Comparison of ENCODE assay signal across 9 cellular contexts in genomic region chr5:57383093-57383861, GRCh38.
DNase-seq lines count a peak whose midpoint lies in the region; ATAC-seq, FAIRE-seq and TF ChIP-seq lines count a peak whose summit lies in the region.
"Had no signal": no experiment of that assay in that cellular context is flagged by ENCODE, and none has a peak within 500 bp of the region (broad histone marks: within the 10 kb centered on the region; RNA-seq: fewer than 3 reads in every experiment).

No MANE protein-coding gene starts in this region.

- dilution Hi-C loops in keratinocyte (cut with MboI; ENCODE audit: extremely low pct_ligation_motif_present, low sequenced_read_pairs), result no loop called here

- H3K79me2 ChIP-seq in keratinocyte (ENCODE audit: control insufficient read depth, insufficient read depth, low read length), result no peaks in the 10 kb centered on the region

- peaks cover 12% of the 10 kb centered on the region for H3K4me1 Mint-ChIP-seq in activated T-helper 1 cell treated with anti-CD3 and anti-CD28 coated beads, Interleukin-12 subunit alpha, Interleukin-12 subunit beta, Interleukin-2, Interleukin-4 antibody, amounts not matched to agents 30 ng/mL and 10 ng/mL and 1 ng/mL, durations not matched to agents 14 hours and 24 hours and 36 hours (ENCODE audit: low read depth)

- POLR2A ChIA-PET in A673 (lab: Charles Lee; ENCODE audit: low non-redundant PET), result no interaction called here

- peak overlapping the region; percentile 8 for H3K4me3 Mint-ChIP-seq in activated T-helper 1 cell treated with anti-CD3 and anti-CD28 coated beads, Interleukin-12 subunit alpha, Interleukin-12 subunit beta, Interleukin-2, Interleukin-4 antibody, amounts not matched to agents 30 ng/mL and 10 ng/mL and 1 ng/mL, durations not matched to agents 14 hours and 24 hours and 36 hours

- H3K27me3 ChIP-seq in A673 (replicated peaks; ENCODE audit: insufficient read depth, low read depth, low read length, poor library complexity) (no peaks in the 10 kb centered on the region), HUES6 (ENCODE audit: control insufficient read depth, insufficient read depth, low read length) (no peaks in the 10 kb centered on the region), keratinocyte (ENCODE audit: control insufficient read depth, extremely low read depth, insufficient read depth, low read length) (no peaks in the 10 kb centered on the region)

- peak overlapping the region; percentile 28 for H3K4me2 ChIP-seq in keratinocyte (ENCODE audit: control insufficient read depth, extremely low read depth, insufficient read depth, low read depth, low read length)

- H3K4me1 ChIP-seq in A673 (ENCODE audit: insufficient read depth, low read length, poor library complexity, severe bottlenecking) (peaks cover 9% of the 10 kb centered on the region), HUES6 (ENCODE audit: control insufficient read depth, insufficient read depth, low read length) (no peaks in the 10 kb centered on the region), keratinocyte (ENCODE audit: control insufficient read depth, extremely low read depth, insufficient read depth, low read length) (peaks cover 14% of the 10 kb centered on the region)

- H3K9me3 Mint-ChIP-seq in activated T-helper 1 cell treated with anti-CD3 and anti-CD28 coated beads, Interleukin-12 subunit alpha, Interleukin-12 subunit beta, Interleukin-2, Interleukin-4 antibody, amounts not matched to agents 30 ng/mL and 10 ng/mL and 1 ng/mL, durations not matched to agents 14 hours and 24 hours and 36 hours, result peaks cover 4% of the 10 kb centered on the region

- peak; percentile 42; the same call in 1 of the 2 replicates for TF ChIP-seq CTCF in A673 (conservative IDR thresholded peaks at IDR 0.05; ENCODE audit: low read depth, low read length)
- peak; percentile 38 to 61 (median 44) for TF ChIP-seq CTCF in keratinocyte (optimal IDR thresholded peaks at IDR 0.05 in 1 of 3, IDR thresholded peaks at IDR 0.05 in 1 of 3, conservative IDR thresholded peaks at IDR 0.05 in 1 of 3; ENCODE audit: extremely low read depth in 1 of 3, insufficient read depth in 2 of 3, low read length in 3 of 3)

- no peak overlapping the region for H2AFZ ChIP-seq in keratinocyte (ENCODE audit: control insufficient read depth, low read length)

- BruUV-seq in A673 (replicated peaks; lab: Mats Ljungman, UMichigan), result no TSS peak

- no peaks in the 10 kb centered on the region for H4K20me1 ChIP-seq in keratinocyte (ENCODE audit: control insufficient read depth, extremely low read depth, insufficient read depth, low read length)

- CTCF ChIA-PET in A673 (lab: Charles Lee), result no interaction called here

- H3K36me3 ChIP-seq in A673 (ENCODE audit: insufficient read depth, low read length, poor library complexity, severe bottlenecking) (no peaks in the 10 kb centered on the region), HUES6 (ENCODE audit: control insufficient read depth, insufficient read depth, low read length) (no peaks in the 10 kb centered on the region), keratinocyte (ENCODE audit: control insufficient read depth in 2 of 2, extremely low read depth in 1 of 2, insufficient read depth in 2 of 2, low read length in 2 of 2) (no peaks in the 10 kb centered on the region)

- ATAC-seq in GM21390 (IDR thresholded peaks at IDR 0.05; ENCODE audit: unreplicated experiment), result no peak
- no peak for ATAC-seq in GM18519 (IDR thresholded peaks at IDR 0.05; ENCODE audit: low FRiP score, unreplicated experiment)
- no peak for ATAC-seq in HG02870 (IDR thresholded peaks at IDR 0.05; ENCODE audit: unreplicated experiment)
- ATAC-seq: GM12878 had no signal

- FAIRE-seq in keratinocyte (lab: Jason Lieb, UNC), result peak; percentile 89
- FAIRE-seq: GM12878 had no signal

- H3K27ac ChIP-seq in A673 (ENCODE audit: low read depth, low read length, poor library complexity, severe bottlenecking) (no peak overlapping the region), HUES6 (ENCODE audit: low read depth, low read length) (peak overlapping the region; percentile 45; the same call in 1 of the 2 replicates), keratinocyte (ENCODE audit: control insufficient read depth, insufficient read depth, low read length) (peak overlapping the region; percentile 32)

- no peaks in the 10 kb centered on the region for H3K9me1 ChIP-seq in keratinocyte (ENCODE audit: control insufficient read depth, extremely low read depth, insufficient read depth, low read length)

- H3K4me3 ChIP-seq in A673 (ENCODE audit: low read depth, low read length, poor library complexity, severe bottlenecking) (no peak overlapping the region), HUES6 (ENCODE audit: low read depth, low read length) (no peak overlapping the region), keratinocyte (ENCODE audit: control insufficient read depth in 2 of 3, extremely low read depth in 1 of 3, insufficient read depth in 2 of 3, low read depth in 1 of 3, low read length in 3 of 3) (no peak overlapping the region)
- H3K4me3 ChIP-seq: GM12878 had no signal

- DNase-seq in A673 (ENCODE audit: low spot score) (peak; percentile 67), keratinocyte (ENCODE audit: low read depth, low spot score) (peak; percentile 59)
- DNase-seq in activated T-helper 1 cell treated with anti-CD3 and anti-CD28 coated beads, Interleukin-12 subunit alpha, Interleukin-12 subunit beta, Interleukin-2, Interleukin-4 antibody, amounts not matched to agents 30 ng/mL and 10 ng/mL and 1 ng/mL, durations not matched to agents 14 hours and 24 hours and 36 hours (ENCODE audit: low spot score), result peak; percentile 16
- DNase-seq in NK-92 treated with Interleukin-12 subunit alpha and Interleukin-12 subunit beta, amount 100 ng/mL, for 24 hours (lab: John Stamatoyannopoulos, UW), result no peak

- intact Hi-C loops in A673 (cut with micrococcal nuclease; ENCODE audit: unreplicated experiment), result no loop called here
- intact Hi-C loops in activated T-helper 1 cell treated with anti-CD3 and anti-CD28 coated beads, Interleukin-12 subunit alpha, Interleukin-12 subunit beta, Interleukin-2, Interleukin-4 antibody, amounts not matched to agents 30 ng/mL and 10 ng/mL and 1 ng/mL, durations not matched to agents 14 hours and 24 hours and 36 hours (cut with micrococcal nuclease), result loop anchor here (1.0 to 5.0 kb wide), 5 partner anchors 61 to 1079 kb away; partner anchors contain the start of gene PLK2

- H3K9ac ChIP-seq in HUES6 (ENCODE audit: low read length) (no peak overlapping the region), keratinocyte (ENCODE audit: control insufficient read depth, extremely low read depth, insufficient read depth, low read length) (no peak overlapping the region)

- H3K9me3 ChIP-seq in A673 (ENCODE audit: low read depth, low read length, poor library complexity, severe bottlenecking) (no peaks in the 10 kb centered on the region), HUES6 (ENCODE audit: control insufficient read depth, insufficient read depth, low read depth, low read length) (no peaks in the 10 kb centered on the region), keratinocyte (ENCODE audit: control insufficient read depth, low read depth, low read length) (no peaks in the 10 kb centered on the region)

- no peaks in the 10 kb centered on the region for H3K36me3 Mint-ChIP-seq in activated T-helper 1 cell treated with anti-CD3 and anti-CD28 coated beads, Interleukin-12 subunit alpha, Interleukin-12 subunit beta, Interleukin-2, Interleukin-4 antibody, amounts not matched to agents 30 ng/mL and 10 ng/mL and 1 ng/mL, durations not matched to agents 14 hours and 24 hours and 36 hours (ENCODE audit: low read depth)

- peaks cover 2% of the 10 kb centered on the region for H3K27me3 Mint-ChIP-seq in activated T-helper 1 cell treated with anti-CD3 and anti-CD28 coated beads, Interleukin-12 subunit alpha, Interleukin-12 subunit beta, Interleukin-2, Interleukin-4 antibody, amounts not matched to agents 30 ng/mL and 10 ng/mL and 1 ng/mL, durations not matched to agents 14 hours and 24 hours and 36 hours (ENCODE audit: insufficient read depth)

- peak overlapping the region; percentile 61 for H3K27ac Mint-ChIP-seq in activated T-helper 1 cell treated with anti-CD3 and anti-CD28 coated beads, Interleukin-12 subunit alpha, Interleukin-12 subunit beta, Interleukin-2, Interleukin-4 antibody, amounts not matched to agents 30 ng/mL and 10 ng/mL and 1 ng/mL, durations not matched to agents 14 hours and 24 hours and 36 hours
